ENCODE assay signal across 18 cellular contexts in the genomic region with DNA sequence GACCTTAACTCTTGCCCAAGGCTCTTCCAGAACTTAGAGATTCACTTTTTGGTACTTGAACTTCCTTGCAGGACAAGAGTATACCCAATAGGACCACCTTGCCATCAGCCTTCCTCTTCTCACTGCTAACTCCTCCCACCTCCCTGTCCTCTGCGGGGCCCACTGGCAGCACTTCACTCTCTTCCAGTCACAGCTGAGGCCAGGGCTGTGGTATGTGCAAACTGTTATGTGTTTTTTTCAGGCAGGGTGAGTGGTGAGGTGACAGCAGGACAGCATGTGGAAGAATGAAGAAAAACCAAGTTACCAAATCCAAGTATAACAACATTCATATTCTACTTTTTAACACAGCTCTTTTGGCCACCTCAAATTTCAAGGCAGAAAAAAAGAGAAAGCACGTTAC.
A peak's percentile ranks its signal among the peaks of the same experiment; 100 is the strongest.
DNase-seq lines count a peak whose midpoint lies in the region; ATAC-seq and TF ChIP-seq lines count a peak whose summit lies in the region.
"Had no signal": no experiment of that assay in that cellular context is flagged by ENCODE, and none has a peak within 500 bp of the region (broad histone marks: within the 10 kb centered on the region; RNA-seq: fewer than 3 reads in every experiment).

No MANE protein-coding gene starts in this region.

- no peaks in the 10 kb centered on the region for H3K27me3 ChIP-seq in heart left ventricle
- H3K27me3 ChIP-seq: BLaER1, SJCRH30 had no signal

- DNase-seq in Right ventricle myocardium inferior (ENCODE audit: missing footprints): no peak
- no peak for DNase-seq in cardiac septum (ENCODE audit: low spot score)
- peak in 4 of 5 donors; percentile 12 to 52 (median 34) for DNase-seq in heart left ventricle
- no peak for DNase-seq in osteocyte (ENCODE audit: extremely low spot score, unreplicated experiment)
- no peak for DNase-seq in activated T-cell treated with anti-CD3 and anti-CD28 coated beads, Interleukin-2, amount 50 U/mL, for 72 hours
- no peak for DNase-seq in DMS53 (lab: John Stamatoyannopoulos, UW)
- DNase-seq: CD8-positive, alpha-beta memory T cell; EL; H9; Karpas-422; NCI-H1417; NCI-H2029; NCI-H510A treated with DMSO at 0.1 percent for 48 hours; SJCRH30 had no signal

- H3K4me3 Mint-ChIP-seq in osteocyte (ENCODE audit: unreplicated experiment): no peak overlapping the region
- H3K4me3 Mint-ChIP-seq in activated T-cell treated with anti-CD3 and anti-CD28 coated beads, Interleukin-2, amount 50 U/mL, for 72 hours: no peak overlapping the region
- H3K4me3 Mint-ChIP-seq: CD8-positive, alpha-beta memory T cell; H9 had no signal

- no peaks in the 10 kb centered on the region for H3K9me3 ChIP-seq in heart left ventricle
- H3K9me3 ChIP-seq: BLaER1, SJCRH30 had no signal

- ATAC-seq in Right ventricle myocardium inferior (peak; percentile 90), heart left ventricle (peak; percentile 67 to 89 (median 81)), GM18511 (IDR thresholded peaks at IDR 0.05; ENCODE audit: unreplicated experiment) (no peak), HG03280 (IDR thresholded peaks at IDR 0.05; ENCODE audit: unreplicated experiment) (no peak)
- no peak for ATAC-seq in activated T-cell treated with anti-CD3 and anti-CD28 coated beads, Interleukin-2, amount 50 U/mL, for 72 hours (replicated peaks in 1 of 2)

- H3K4me1 Mint-ChIP-seq in osteocyte (ENCODE audit: unreplicated experiment): peaks cover 64% of the 10 kb centered on the region
- H3K4me1 Mint-ChIP-seq in activated T-cell treated with anti-CD3 and anti-CD28 coated beads, Interleukin-2, amount 50 U/mL, for 72 hours (ENCODE audit: low read depth): no peaks in the 10 kb centered on the region
- H3K4me1 Mint-ChIP-seq: CD8-positive, alpha-beta memory T cell had no signal

- no peak overlapping the region for H3K27ac ChIP-seq in heart left ventricle
- H3K27ac ChIP-seq: 22Rv1, BLaER1, SJCRH30 had no signal

- peaks cover 3% of the 10 kb centered on the region for H3K36me3 Mint-ChIP-seq in osteocyte (ENCODE audit: unreplicated experiment)
- H3K36me3 Mint-ChIP-seq in activated T-cell treated with anti-CD3 and anti-CD28 coated beads, Interleukin-2, amount 50 U/mL, for 72 hours (ENCODE audit: insufficient read depth in 2 of 2): no peaks in the 10 kb centered on the region
- H3K36me3 Mint-ChIP-seq: CD8-positive, alpha-beta memory T cell had no signal

- no peaks in the 10 kb centered on the region for H3K27me3 Mint-ChIP-seq in osteocyte (ENCODE audit: unreplicated experiment)
- H3K27me3 Mint-ChIP-seq in activated T-cell treated with anti-CD3 and anti-CD28 coated beads, Interleukin-2, amount 50 U/mL, for 72 hours (ENCODE audit: low read depth): no peaks in the 10 kb centered on the region
- H3K27me3 Mint-ChIP-seq: CD8-positive, alpha-beta memory T cell had no signal

- TF ChIP-seq POLR2A in heart left ventricle (IDR thresholded peaks at IDR 0.05): no peak

- intact Hi-C loops in Right ventricle myocardium inferior (cut with DNase I) (no loop called here), cardiac septum (cut with DNase I) (no loop called here), heart left ventricle (cut with DNase I) (no loop called here)

- TF ChIP-seq CTCF in heart left ventricle (IDR thresholded peaks at IDR 0.05) (no peak), osteocyte (IDR thresholded peaks at IDR 0.05) (no peak)

- WGBS in heart left ventricle, 4 donors: 20 to 47% (median 30%) methylated on average over 2 of the region's 2 CpGs

- H3K4me3 ChIP-seq in heart left ventricle: no peak overlapping the region
- H3K4me3 ChIP-seq: BLaER1, SJCRH30 had no signal

- peaks cover 5% of the 10 kb centered on the region for H3K9me3 Mint-ChIP-seq in osteocyte (ENCODE audit: unreplicated experiment)
- peaks cover 8 to 13% of the 10 kb centered on the region in 2 donors for H3K9me3 Mint-ChIP-seq in activated T-cell treated with anti-CD3 and anti-CD28 coated beads, Interleukin-2, amount 50 U/mL, for 72 hours
- H3K9me3 Mint-ChIP-seq: H9 had no signal

- peaks cover 0 to 5% (median 0%) of the 10 kb centered on the region in 12 donors for H3K4me1 ChIP-seq in heart left ventricle
- H3K4me1 ChIP-seq: BLaER1, SJCRH30 had no signal

- peak overlapping the region; percentile 84 for H3K27ac Mint-ChIP-seq in osteocyte (ENCODE audit: unreplicated experiment)
- no peak overlapping the region for H3K27ac Mint-ChIP-seq in activated T-cell treated with anti-CD3 and anti-CD28 coated beads, Interleukin-2, amount 50 U/mL, for 72 hours
- H3K27ac Mint-ChIP-seq: CD8-positive, alpha-beta memory T cell; H9 had no signal

- H3K36me3 ChIP-seq in heart left ventricle: no peaks in the 10 kb centered on the region
- H3K36me3 ChIP-seq: BLaER1, SJCRH30 had no signal

Comparison
In these comparisons a context has a peak if more than half of its experiments do, and no peak if none do; other contexts are left out.
1. DNase-seq: peak in heart left ventricle (4 of 5); none in Right ventricle myocardium inferior (single experiment), cardiac septum (single experiment), osteocyte (single experiment), activated T-cell treated with anti-CD3 and anti-CD28 coated beads, Interleukin-2, amount 50 U/mL, for 72 hours (0 of 2) and DMS53 (single experiment).
2. ATAC-seq: peak in Right ventricle myocardium inferior (single experiment) and heart left ventricle (4 of 4); none in GM18511 (single experiment), activated T-cell treated with anti-CD3 and anti-CD28 coated beads, Interleukin-2, amount 50 U/mL, for 72 hours (0 of 2) and HG03280 (single experiment).